Comparison of ENCODE assay signal across 8 cellular contexts in the genomic region with DNA sequence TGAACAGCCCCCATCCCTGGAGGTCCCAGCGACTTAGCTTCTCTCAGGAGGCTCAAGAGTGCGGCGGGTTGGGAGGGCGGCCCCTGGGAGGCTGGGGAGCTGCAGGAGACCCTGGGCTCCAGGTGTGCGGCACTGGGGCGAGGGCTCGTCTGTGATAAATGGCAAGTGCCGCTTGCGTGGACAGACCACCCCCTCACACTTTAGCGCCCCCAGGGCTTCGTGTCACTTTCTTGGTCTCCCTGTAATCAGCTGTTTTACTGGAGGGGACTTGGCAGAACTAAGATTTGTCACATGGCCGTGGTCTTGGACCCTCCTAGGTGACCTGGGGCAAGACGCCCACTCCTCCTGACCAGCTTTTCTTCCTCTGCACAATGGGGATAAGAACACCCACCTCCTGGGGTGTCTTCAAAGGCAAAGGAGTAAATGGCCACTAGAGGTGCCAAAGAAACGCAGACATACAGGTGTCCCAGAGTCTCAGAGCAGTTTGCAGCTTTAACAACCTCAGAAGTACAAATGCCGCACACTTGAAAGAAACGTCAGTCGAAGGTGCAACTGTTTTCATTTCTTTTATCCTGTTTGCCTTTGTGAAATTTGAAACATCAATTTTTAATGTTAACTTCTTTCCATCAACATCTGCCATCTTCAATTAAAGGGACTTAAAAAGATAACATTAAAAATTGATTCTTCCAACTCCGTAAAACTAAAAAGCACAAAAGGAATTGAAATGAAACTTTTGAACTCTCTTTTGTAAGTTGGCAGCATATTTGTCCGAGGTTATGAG. TPM values are rescaled to one million over a fixed set of nuclear protein-coding genes. Genes with fewer than 3 reads are reported as not detected.
A peak's percentile ranks its signal among the peaks of the same experiment; 100 is the strongest.
DNase-seq lines count a peak whose midpoint lies in the region; ATAC-seq and TF ChIP-seq lines count a peak whose summit lies in the region.

No MANE protein-coding gene starts in this region.

- peak overlapping the region; percentile 76 for H3K4me3 Mint-ChIP-seq in activated naive CD4-positive, alpha-beta T cell treated with anti-CD3 and anti-CD28 coated beads, Interleukin-2, amount 50 U/mL, for 24 hours
- peak overlapping the region; percentile 50 for H3K4me3 Mint-ChIP-seq in activated T-helper 17 cell treated with anti-CD3 and anti-CD28 coated beads, Interleukin-2, amount 50 U/mL, for 72 hours

- H3K36me3 ChIP-seq in Loucy (ENCODE audit: insufficient read depth, low read length) (no peaks in the 10 kb centered on the region), iPS-18a (ENCODE audit: control insufficient read depth, low read depth, low read length) (no peaks in the 10 kb centered on the region)

- H3K4me2 ChIP-seq in Loucy (ENCODE audit: low read depth, low read length, poor library complexity, severe bottlenecking) = peak overlapping the region; percentile 81

- H3K9me3 ChIP-seq in Loucy (ENCODE audit: insufficient read depth, low read depth, low read length) (no peaks in the 10 kb centered on the region), iPS-18a (ENCODE audit: control insufficient read depth, low read depth, low read length) (no peaks in the 10 kb centered on the region)

- H3K27ac Mint-ChIP-seq in activated naive CD4-positive, alpha-beta T cell treated with anti-CD3 and anti-CD28 coated beads, Interleukin-2, amount 50 U/mL, for 24 hours = no peak overlapping the region
- no peak overlapping the region for H3K27ac Mint-ChIP-seq in activated T-helper 17 cell treated with anti-CD3 and anti-CD28 coated beads, Interleukin-2, amount 50 U/mL, for 72 hours

- DNase-seq in activated naive CD4-positive, alpha-beta T cell treated with anti-CD3 and anti-CD28 coated beads, Interleukin-2, amount 50 U/mL, for 16 hours = no peak
- DNase-seq in stimulated activated CD8-positive, alpha-beta memory T cell treated with anti-CD3 and anti-CD28 coated beads, Interleukin-4, amount 100 ng/mL, for 48 hours = peak; percentile 26
- DNase-seq in NCI-H446 treated with DMSO at 0.1 percent for 48 hours (lab: John Stamatoyannopoulos, UW) = no peak

- no peaks in the 10 kb centered on the region for H4K20me1 ChIP-seq in Loucy (ENCODE audit: insufficient read depth, low read length, poor library complexity, severe bottlenecking)

- H3K4me1 ChIP-seq in Loucy (ENCODE audit: insufficient read depth, low read length, poor library complexity, severe bottlenecking) = peaks cover 11% of the 10 kb centered on the region
- peaks cover 5% of the 10 kb centered on the region for H3K4me1 ChIP-seq in iPS-18a (ENCODE audit: control insufficient read depth, low read depth, low read length)

- ATAC-seq in activated T-helper 17 cell treated with anti-CD3 and anti-CD28 coated beads, Interleukin-2, amount 50 U/mL, for 72 hours (replicated peaks) = no peak
- no peak for ATAC-seq in GM19035 (IDR thresholded peaks at IDR 0.05; ENCODE audit: unreplicated experiment)

- no peaks in the 10 kb centered on the region for H3K9me3 Mint-ChIP-seq in activated naive CD4-positive, alpha-beta T cell treated with anti-CD3 and anti-CD28 coated beads, Interleukin-2, amount 50 U/mL, for 24 hours
- H3K9me3 Mint-ChIP-seq in activated T-helper 17 cell treated with anti-CD3 and anti-CD28 coated beads, Interleukin-2, amount 50 U/mL, for 72 hours = no peaks in the 10 kb centered on the region

- no peak overlapping the region for H3K27ac ChIP-seq in iPS-18a (ENCODE audit: low read length)

- H3K9ac ChIP-seq in Loucy (ENCODE audit: low read depth, low read length, poor library complexity, severe bottlenecking) (no peak overlapping the region), iPS-18a (ENCODE audit: low read length) (no peak overlapping the region)

- peaks cover 9% of the 10 kb centered on the region for H3K27me3 Mint-ChIP-seq in activated naive CD4-positive, alpha-beta T cell treated with anti-CD3 and anti-CD28 coated beads, Interleukin-2, amount 50 U/mL, for 24 hours
- peaks cover 9% of the 10 kb centered on the region for H3K27me3 Mint-ChIP-seq in activated T-helper 17 cell treated with anti-CD3 and anti-CD28 coated beads, Interleukin-2, amount 50 U/mL, for 72 hours

- H3K4me3 ChIP-seq in Loucy (ENCODE audit: low read length, poor library complexity, severe bottlenecking) (peak overlapping the region; percentile 68), iPS-18a (ENCODE audit: low read length) (peak overlapping the region; percentile 33)

- TF ChIP-seq CTCF in Loucy (conservative IDR thresholded peaks at IDR 0.05; ENCODE audit: low read length) = peak; percentile 75

- H3K36me3 Mint-ChIP-seq in activated naive CD4-positive, alpha-beta T cell treated with anti-CD3 and anti-CD28 coated beads, Interleukin-2, amount 50 U/mL, for 24 hours = no peaks in the 10 kb centered on the region
- no peaks in the 10 kb centered on the region for H3K36me3 Mint-ChIP-seq in activated T-helper 17 cell treated with anti-CD3 and anti-CD28 coated beads, Interleukin-2, amount 50 U/mL, for 72 hours (ENCODE audit: low read depth)

- no peaks in the 10 kb centered on the region for H3K27me3 ChIP-seq in Loucy (ENCODE audit: insufficient read depth, low read length, poor library complexity, severe bottlenecking)
- H3K27me3 ChIP-seq in iPS-18a (ENCODE audit: control insufficient read depth, insufficient read depth, low read length) = no peaks in the 10 kb centered on the region

- peaks cover 15% of the 10 kb centered on the region for H3K4me1 Mint-ChIP-seq in activated naive CD4-positive, alpha-beta T cell treated with anti-CD3 and anti-CD28 coated beads, Interleukin-2, amount 50 U/mL, for 24 hours
- no peaks in the 10 kb centered on the region for H3K4me1 Mint-ChIP-seq in activated T-helper 17 cell treated with anti-CD3 and anti-CD28 coated beads, Interleukin-2, amount 50 U/mL, for 72 hours

- H2AFZ ChIP-seq in Loucy (ENCODE audit: low read length) = 0 out of 2 replicates have a peak overlapping the region, but pooled peaks have one; percentile 30

- no peaks in the 10 kb centered on the region for H3K79me2 ChIP-seq in Loucy (ENCODE audit: insufficient read depth, low read length)

- H3F3A ChIP-seq in Loucy (ENCODE audit: low read depth) = no peaks in the 10 kb centered on the region

- no peaks in the 10 kb centered on the region for H3K9me2 ChIP-seq in Loucy (replicated peaks; ENCODE audit: low read depth, low read length)

RNA-seq across cellular contexts. Expression of gene OSGIN1, which starts 0.9 kb away (rescaled TPM):
- total RNA-seq in activated T-helper 17 cell treated with anti-CD3 and anti-CD28 coated beads, Interleukin-2, amount 50 U/mL, for 72 hours = 1 to 10 TPM in 1 of 2 donors, under 1 TPM in 1; 0.48 to 2.5 TPM

RNA-seq across cellular contexts. Expression of gene NECAB2, which starts 14.1 kb away (rescaled TPM):
- total RNA-seq in activated T-helper 17 cell treated with anti-CD3 and anti-CD28 coated beads, Interleukin-2, amount 50 U/mL, for 72 hours = not detected

RNA-seq across cellular contexts. Expression of gene MLYCD, which starts 55.1 kb away (rescaled TPM):
- total RNA-seq in activated T-helper 17 cell treated with anti-CD3 and anti-CD28 coated beads, Interleukin-2, amount 50 U/mL, for 72 hours = 1 to 10 TPM; 2.7 to 4.3 TPM
